Comparison of ENCODE assay signal across 9 cellular contexts in the genomic region with DNA sequence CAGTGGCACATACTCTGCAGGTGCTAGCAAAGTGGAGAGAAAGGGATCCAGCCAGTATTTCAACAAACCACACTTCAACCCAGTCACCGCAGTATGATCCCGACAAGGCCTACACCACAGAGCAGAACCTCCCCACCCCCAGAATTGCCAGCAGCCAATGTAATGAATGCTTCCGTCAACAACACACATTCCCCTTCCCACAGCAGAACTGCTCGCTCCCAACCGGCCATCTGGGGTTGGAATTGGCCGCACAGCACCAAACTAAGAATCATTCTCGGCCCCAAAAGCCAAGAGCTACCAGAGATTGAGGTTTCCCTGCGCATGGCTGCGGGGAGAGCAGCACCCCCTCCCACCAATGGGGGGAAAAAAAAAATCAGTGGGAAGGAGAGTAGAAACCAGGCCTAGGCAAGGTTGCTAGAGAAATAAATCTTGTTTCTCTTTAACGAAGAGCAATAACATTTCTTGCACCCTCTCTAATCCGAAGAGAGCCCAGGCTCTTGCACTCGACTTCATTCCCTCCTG. TPM values are rescaled to one million over a fixed set of nuclear protein-coding genes. Genes with fewer than 3 reads are reported as not detected.
DNase-seq lines count a peak whose midpoint lies in the region; ATAC-seq, FAIRE-seq and TF ChIP-seq lines count a peak whose summit lies in the region.
"Had no signal": no experiment of that assay in that cellular context is flagged by ENCODE, and none has a peak within 500 bp of the region (broad histone marks: within the 10 kb centered on the region; RNA-seq: fewer than 3 reads in every experiment).

No MANE protein-coding gene starts in this region.

- TF ChIP-seq POLR2A in gastrocnemius medialis (IDR thresholded peaks at IDR 0.05): peak; percentile 32 to 61

- no peaks in the 10 kb centered on the region for H3K27me3 ChIP-seq in MM.1S (replicated peaks; ENCODE audit: insufficient read depth, low read length)
- H3K27me3 ChIP-seq in SU-DHL-6 (ENCODE audit: low read length): no peaks in the 10 kb centered on the region
- no peaks in the 10 kb centered on the region for H3K27me3 ChIP-seq in bronchial epithelial cell (ENCODE audit: control insufficient read depth, insufficient read depth, low read length)
- no peaks in the 10 kb centered on the region for H3K27me3 ChIP-seq in iPS-20b (ENCODE audit: insufficient read depth, low read length)
- H3K27me3 ChIP-seq in gastrocnemius medialis: no peaks in the 10 kb centered on the region

- H2AFZ ChIP-seq in MM.1S (ENCODE audit: low read length) (peak overlapping the region; percentile 3; the same call in 1 of the 2 replicates), SU-DHL-6 (ENCODE audit: low read depth, low read length, severe bottlenecking) (peak overlapping the region; percentile 82)

- in situ Hi-C loops in gastrocnemius medialis (cut with MboI; ENCODE audit: low sequenced_read_pairs in 4 of 4): loop anchor here in 1 of 4 donors (10.0 to 25.0 kb wide), 2 partner anchors 213 to 1190 kb away; partner anchors contain the start of genes IQUB and POT1

- H3K4me2 ChIP-seq in MM.1S (ENCODE audit: low read depth, low read length) (peak overlapping the region; percentile 95), SU-DHL-6 (ENCODE audit: low read depth, low read length, poor library complexity, severe bottlenecking) (peak overlapping the region; percentile 88)

- H3K36me3 ChIP-seq in MM.1S (replicated peaks; ENCODE audit: insufficient read depth, low read length) (no peaks in the 10 kb centered on the region; the same call in 1 of the 2 replicates), SU-DHL-6 (ENCODE audit: low read length) (no peaks in the 10 kb centered on the region), bronchial epithelial cell (ENCODE audit: control insufficient read depth, insufficient read depth, low read length) (no peaks in the 10 kb centered on the region), iPS-20b (ENCODE audit: insufficient read depth, low read depth, low read length) (no peaks in the 10 kb centered on the region), gastrocnemius medialis (no peaks in the 10 kb centered on the region)

- intact Hi-C loops in gastrocnemius medialis (cut with DNase I; ENCODE audit: low total_unique reads): loop anchor here (1.0 to 5.0 kb wide), 7 partner anchors 65 to 213 kb away; partner anchors contain the start of genes ASB15, IQUB and LMOD2

- H4K20me1 ChIP-seq in MM.1S (ENCODE audit: insufficient read depth, low read length): peaks cover 32% of the 10 kb centered on the region
- peaks cover 27% of the 10 kb centered on the region for H4K20me1 ChIP-seq in SU-DHL-6 (ENCODE audit: low read depth, low read length)

- H3F3A ChIP-seq in MM.1S (ENCODE audit: insufficient read depth, low read length) (peaks cover 30% of the 10 kb centered on the region), SU-DHL-6 (ENCODE audit: insufficient read depth) (peaks cover 15% of the 10 kb centered on the region)

- H3K79me2 ChIP-seq in MM.1S (ENCODE audit: low read length) (peaks cover 65% of the 10 kb centered on the region), SU-DHL-6 (ENCODE audit: insufficient read depth, low read length) (peaks cover 55% of the 10 kb centered on the region)

- peak overlapping the region; percentile 90; the same call in 1 of the 2 replicates for H3K27ac ChIP-seq in MM.1S (ENCODE audit: low read length)
- peak overlapping the region; percentile 59 for H3K27ac ChIP-seq in SU-DHL-6 (ENCODE audit: low read depth, low read length)
- peak overlapping the region; percentile 19 for H3K27ac ChIP-seq in iPS-20b (ENCODE audit: low read length)
- peak overlapping the region; percentile 96 to 99 (median 99) for H3K27ac ChIP-seq in gastrocnemius medialis

- H3K9ac ChIP-seq in MM.1S (ENCODE audit: low read length): peak overlapping the region; percentile 89
- peak overlapping the region; percentile 85 for H3K9ac ChIP-seq in SU-DHL-6 (ENCODE audit: low read length)
- H3K9ac ChIP-seq in iPS-20b (ENCODE audit: low read depth, low read length): peak overlapping the region; percentile 93

- DNase-seq in GDM1 (lab: John Stamatoyannopoulos, UW): peak; percentile 61
- DNase-seq in MM.1S: peak; percentile 66
- DNase-seq in bronchial epithelial cell (ENCODE audit: low read depth): peak; percentile 80
- DNase-seq in gastrocnemius medialis: peak; percentile 53 to 62

- H3K4me3 ChIP-seq in MM.1S (ENCODE audit: low read length) (peak overlapping the region; percentile 92), SU-DHL-6 (ENCODE audit: insufficient read depth, low read length, poor library complexity, severe bottlenecking) (peak overlapping the region; percentile 84), bronchial epithelial cell (ENCODE audit: low read depth, low read length) (peak overlapping the region; percentile 78), iPS-20b (ENCODE audit: low read length) (peak overlapping the region; percentile 97), gastrocnemius medialis (peak overlapping the region; percentile 75 to 97 (median 91))

- no peaks in the 10 kb centered on the region for H3K9me2 ChIP-seq in MM.1S (replicated peaks; ENCODE audit: insufficient read depth, low read length)
- no peaks in the 10 kb centered on the region for H3K9me2 ChIP-seq in SU-DHL-6 (replicated peaks; ENCODE audit: insufficient read depth, low read length)

- H3K4me1 ChIP-seq in MM.1S (ENCODE audit: low read length): peaks cover 28% of the 10 kb centered on the region
- H3K4me1 ChIP-seq in iPS-20b (ENCODE audit: insufficient read depth, low read length): peaks cover 56% of the 10 kb centered on the region
- H3K4me1 ChIP-seq in gastrocnemius medialis: peaks cover 61 to 62% of the 10 kb centered on the region in 2 donors

- ATAC-seq in gastrocnemius medialis (peak; percentile 14 to 42), GM18873 (IDR thresholded peaks at IDR 0.05; ENCODE audit: low FRiP score, unreplicated experiment) (no peak)
- no peak for ATAC-seq in activated CD4-positive, CD25-positive, alpha-beta regulatory T cell treated with anti-CD3 and anti-CD28 coated beads, Interleukin-2, amount 50 U/mL, for 24 hours

- H3K9me3 ChIP-seq in MM.1S (replicated peaks; ENCODE audit: insufficient read depth, low read length) (no peaks in the 10 kb centered on the region), SU-DHL-6 (ENCODE audit: insufficient read depth, low read length) (no peaks in the 10 kb centered on the region), iPS-20b (ENCODE audit: insufficient read depth, low read depth, low read length) (no peaks in the 10 kb centered on the region), gastrocnemius medialis (no peaks in the 10 kb centered on the region)

- no peak for TF ChIP-seq CTCF in MM.1S (IDR thresholded peaks at IDR 0.05; ENCODE audit: low read length)
- TF ChIP-seq CTCF in SU-DHL-6 (IDR thresholded peaks at IDR 0.05; ENCODE audit: insufficient read depth, low read length, poor library complexity, severe bottlenecking): no peak
- no peak for TF ChIP-seq CTCF in bronchial epithelial cell (IDR thresholded peaks at IDR 0.05; ENCODE audit: insufficient read depth, low read length, severe bottlenecking)
- no peak for TF ChIP-seq CTCF in gastrocnemius medialis (IDR thresholded peaks at IDR 0.05 in 4 of 5, conservative IDR thresholded peaks at IDR 0.05 in 1 of 5)

- FAIRE-seq in bronchial epithelial cell (lab: Jason Lieb, UNC): no peak
- FAIRE-seq: endometrium had no signal

RNA-seq across cellular contexts. Expression of gene WASL, which starts 1.1 kb away (rescaled TPM):
- 15.0 and 24.3 TPM in 2 replicates for total RNA-seq in bronchial epithelial cell
- total RNA-seq in gastrocnemius medialis: 10 to 100 TPM; 29.0 to 40.4 (median 33.0) TPM

Comparison
In these comparisons a context has a peak if more than half of its experiments do, and no peak if none do; other contexts are left out.
1. H3K27ac ChIP-seq: peak in every context shown above with its lines; median percentile 99 in gastrocnemius medialis; 90 in MM.1S; 59 in SU-DHL-6; 19 in iPS-20b.
2. ATAC-seq: peak in gastrocnemius medialis (2 of 2); none in GM18873 (single experiment) and activated CD4-positive, CD25-positive, alpha-beta regulatory T cell treated with anti-CD3 and anti-CD28 coated beads, Interleukin-2, amount 50 U/mL, for 24 hours (0 of 2).
3. Peak in every context shown above with its lines, with median percentiles within 50 percentile points of each other: DNase-seq, H3K4me3 ChIP-seq and H3K9ac ChIP-seq.